11 cellular contexts compared by ENCODE assay signal in the genomic region with DNA sequence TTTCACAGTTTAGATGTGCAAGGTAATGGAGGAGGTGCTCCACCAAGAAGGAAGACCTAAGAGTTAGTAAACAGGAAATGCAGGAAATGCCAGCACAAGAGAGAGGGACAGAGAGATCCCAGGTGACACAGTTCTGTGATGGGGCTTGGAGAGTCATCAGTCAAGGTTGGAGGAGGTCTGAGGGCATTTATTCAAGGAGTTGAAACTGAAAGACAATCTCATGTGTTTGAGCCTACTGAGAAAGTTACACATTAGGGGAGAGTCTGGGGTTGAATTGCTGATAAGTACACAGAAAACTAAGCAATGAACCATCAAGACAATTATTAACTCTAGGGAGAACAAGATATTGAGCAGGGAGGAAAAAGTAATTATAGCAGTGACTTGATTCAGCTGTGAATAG.
A peak's percentile ranks its signal among the peaks of the same experiment; 100 is the strongest.
DNase-seq lines count a peak whose midpoint lies in the region; ATAC-seq and TF ChIP-seq lines count a peak whose summit lies in the region.
"Had no signal": no experiment of that assay in that cellular context is flagged by ENCODE, and none has a peak within 500 bp of the region (broad histone marks: within the 10 kb centered on the region; RNA-seq: fewer than 3 reads in every experiment).

No MANE protein-coding gene starts in this region.

- H3K4me1 Mint-ChIP-seq in Calu3 (ENCODE audit: low read depth, unreplicated experiment): peaks cover 29% of the 10 kb centered on the region
- H3K4me1 Mint-ChIP-seq in chondrocyte (ENCODE audit: low read depth): peaks cover 26% of the 10 kb centered on the region
- peaks cover 35% of the 10 kb centered on the region for H3K4me1 Mint-ChIP-seq in mesothelial cell of epicardium

- H3K27me3 Mint-ChIP-seq in Calu3 (ENCODE audit: unreplicated experiment) (no peaks in the 10 kb centered on the region), chondrocyte (ENCODE audit: low read depth) (no peaks in the 10 kb centered on the region), mesothelial cell of epicardium (ENCODE audit: low read depth) (no peaks in the 10 kb centered on the region)

- BruUV-seq in Calu3 (replicated peaks; lab: Mats Ljungman, UMichigan): no TSS peak

- peak; percentile 69 for ATAC-seq in GM19351 (IDR thresholded peaks at IDR 0.05; ENCODE audit: unreplicated experiment)
- peak; percentile 71 for ATAC-seq in HG03025 (IDR thresholded peaks at IDR 0.05; ENCODE audit: low FRiP score, unreplicated experiment)
- no peak for ATAC-seq in GM21723 (IDR thresholded peaks at IDR 0.05; ENCODE audit: unreplicated experiment)

- H3K9me3 Mint-ChIP-seq in Calu3 (ENCODE audit: low read depth, unreplicated experiment) (no peaks in the 10 kb centered on the region), chondrocyte (ENCODE audit: low read depth) (no peaks in the 10 kb centered on the region), mesothelial cell of epicardium (no peaks in the 10 kb centered on the region)

- intact Hi-C loops in Calu3 (cut with micrococcal nuclease; ENCODE audit: unreplicated experiment): no loop called here
- intact Hi-C loops in posterior cingulate gyrus (cut with DNase I): no loop called here

- TF ChIP-seq CTCF in Calu3 (IDR thresholded peaks at IDR 0.05; ENCODE audit: unreplicated experiment): no peak
- TF ChIP-seq CTCF in chondrocyte (IDR thresholded peaks at IDR 0.05): no peak
- no peak for TF ChIP-seq CTCF in mesothelial cell of epicardium (IDR thresholded peaks at IDR 0.05; ENCODE audit: unreplicated experiment)

- peaks cover 10% of the 10 kb centered on the region for H3K36me3 Mint-ChIP-seq in Calu3 (ENCODE audit: insufficient read depth, unreplicated experiment)
- H3K36me3 Mint-ChIP-seq in chondrocyte (ENCODE audit: low read depth): peaks cover 41% of the 10 kb centered on the region
- H3K36me3 Mint-ChIP-seq in mesothelial cell of epicardium: peaks cover 38% of the 10 kb centered on the region

- peak overlapping the region; percentile 13 for H3K4me3 Mint-ChIP-seq in Calu3 (ENCODE audit: low read depth, unreplicated experiment)
- no peak overlapping the region for H3K4me3 Mint-ChIP-seq in chondrocyte (ENCODE audit: unreplicated experiment)
- no peak overlapping the region for H3K4me3 Mint-ChIP-seq in mesothelial cell of epicardium

- CTCF ChIA-PET in Calu3 (lab: Charles Lee): interaction anchor here (0.7 to 1.2 kb wide), 2 partner anchors 18 to 64 kb away, joined by 3 read pairs; no protein-coding TSS in a partner anchor

- DNase-seq in Calu3 (peak; percentile 2), chondrocyte (ENCODE audit: low spot score) (no peak), posterior cingulate gyrus (no peak), 8988T (no peak), mesothelial cell of epicardium (ENCODE audit: low spot score in 2 of 2, unreplicated experiment in 2 of 2) (no peak)
- DNase-seq: activated CD8-positive, alpha-beta memory T cell treated with anti-CD3 and anti-CD28 coated beads for 24 hours; OCI-M1; substantia nigra had no signal

- H3K27ac Mint-ChIP-seq in Calu3 (ENCODE audit: unreplicated experiment) (peak overlapping the region; percentile 89), chondrocyte (ENCODE audit: unreplicated experiment) (peak overlapping the region; percentile 10), mesothelial cell of epicardium (no peak overlapping the region)
